Comparison of ENCODE assay signal across 8 cellular contexts in genomic region chr2:8679827-8680731, GRCh38. TPM values are rescaled to one million over a fixed set of nuclear protein-coding genes. Genes with fewer than 3 reads are reported as not detected.
DNase-seq lines count a peak whose midpoint lies in the region; ATAC-seq and TF ChIP-seq lines count a peak whose summit lies in the region.

No MANE protein-coding gene starts in this region.

- peak overlapping the region; percentile 34 for H3K27ac ChIP-seq in CD8-positive, alpha-beta T cell (ENCODE audit: low read depth, low read length)
- peak overlapping the region; percentile 97 for H3K27ac ChIP-seq in neural progenitor cell

- H3K4me3 ChIP-seq in CD8-positive, alpha-beta T cell (ENCODE audit: low read depth, low read length), result peak overlapping the region; percentile 32
- H3K4me3 ChIP-seq in neural progenitor cell, result peak overlapping the region; percentile 50

- H3K9ac ChIP-seq in neural progenitor cell, result no peak overlapping the region

- peaks cover 42% of the 10 kb centered on the region for H3K4me1 Mint-ChIP-seq in CD8-positive, alpha-beta T cell (ENCODE audit: low read depth)
- peaks cover 46 to 60% (median 49%) of the 10 kb centered on the region in 3 donors for H3K4me1 Mint-ChIP-seq in T-cell
- H3K4me1 Mint-ChIP-seq in neural progenitor cell, result peaks cover 43% of the 10 kb centered on the region

- peaks cover 37% of the 10 kb centered on the region for H3K4me1 ChIP-seq in CD8-positive, alpha-beta T cell (ENCODE audit: insufficient read depth, low read length)
- peaks cover 44% of the 10 kb centered on the region for H3K4me1 ChIP-seq in neural progenitor cell

- DNase-seq in CD8-positive, alpha-beta T cell, result no peak
- no peak for DNase-seq in T-cell
- peak; percentile 79 for DNase-seq in fibroblast of gingiva (ENCODE audit: low read depth)
- DNase-seq in neural progenitor cell (ENCODE audit: low spot score), result peak; percentile 44
- no peak for DNase-seq in cortex of kidney (lab: John Stamatoyannopoulos, UW)

- TF ChIP-seq RAD21 in Ishikawa (IDR thresholded peaks at IDR 0.05; ENCODE audit: low read depth), result no peak

- ATAC-seq in CD8-positive, alpha-beta T cell, result no peak
- ATAC-seq in T-cell (replicated peaks in 1 of 4), result no peak
- ATAC-seq in HG03095 (IDR thresholded peaks at IDR 0.05; ENCODE audit: unreplicated experiment), result no peak
- ATAC-seq in GM21825 (IDR thresholded peaks at IDR 0.05; ENCODE audit: unreplicated experiment), result no peak

- peak overlapping the region; percentile 75 for H3K4me2 ChIP-seq in neural progenitor cell

- no peak for TF ChIP-seq CTCF in CD8-positive, alpha-beta T cell (IDR thresholded peaks at IDR 0.05)
- TF ChIP-seq CTCF in neural progenitor cell (IDR thresholded peaks at IDR 0.05), result no peak

- H3K27ac Mint-ChIP-seq in CD8-positive, alpha-beta T cell, result peak overlapping the region; percentile 84
- H3K27ac Mint-ChIP-seq in T-cell (peak overlapping the region; percentile 85 to 92), neural progenitor cell (peak overlapping the region; percentile 98)

- peaks cover 20% of the 10 kb centered on the region for H3K27me3 Mint-ChIP-seq in CD8-positive, alpha-beta T cell (ENCODE audit: low read depth)
- peaks cover 22 to 24% of the 10 kb centered on the region in 2 donors for H3K27me3 Mint-ChIP-seq in T-cell
- H3K27me3 Mint-ChIP-seq in neural progenitor cell (ENCODE audit: insufficient read depth, low read depth), result peaks cover 9% of the 10 kb centered on the region

- H3K9me3 ChIP-seq in CD8-positive, alpha-beta T cell (ENCODE audit: low read length), result no peaks in the 10 kb centered on the region
- no peaks in the 10 kb centered on the region for H3K9me3 ChIP-seq in neural progenitor cell (ENCODE audit: low read depth)

- H3K79me2 ChIP-seq in neural progenitor cell (ENCODE audit: low read depth), result peaks cover 32% of the 10 kb centered on the region

- peaks cover 30% of the 10 kb centered on the region for H4K20me1 ChIP-seq in neural progenitor cell (ENCODE audit: low read depth)

- POLR2A ChIA-PET in CD8-positive, alpha-beta T cell (lab: Charles Lee), result interaction anchor here (0.9 to 3.1 kb wide), 10 partner anchors 8 to 1252 kb away, joined by 3 to 31 read pairs (median 7); no protein-coding TSS in a partner anchor
- POLR2A ChIA-PET in T-cell (lab: Charles Lee), result interaction anchor here (0.5 to 2.4 kb wide), 4 partner anchors 194 to 1095 kb away, joined by 3 to 13 read pairs (median 8); no protein-coding TSS in a partner anchor

- H3F3A ChIP-seq in neural progenitor cell (ENCODE audit: low read depth), result peaks cover 63% of the 10 kb centered on the region

- H3K9me3 Mint-ChIP-seq in CD8-positive, alpha-beta T cell, result no peaks in the 10 kb centered on the region
- peaks cover 0 to 3% (median 0%) of the 10 kb centered on the region in 3 donors for H3K9me3 Mint-ChIP-seq in T-cell
- H3K9me3 Mint-ChIP-seq in neural progenitor cell, result peaks cover 9% of the 10 kb centered on the region

- intact Hi-C loops in CD8-positive, alpha-beta T cell (cut with DNase I, micrococcal nuclease), result loop anchor here (2.0 to 10.0 kb wide), 7 partner anchors 135 to 1815 kb away; partner anchors contain the start of genes CMPK2 (in 1 of the 2) and KLF11 (in 1 of the 2)

- peaks cover 22% of the 10 kb centered on the region for H3K36me3 Mint-ChIP-seq in CD8-positive, alpha-beta T cell
- H3K36me3 Mint-ChIP-seq in T-cell, result peaks cover 4% of the 10 kb centered on the region
- H3K36me3 Mint-ChIP-seq in neural progenitor cell, result peaks cover 23% of the 10 kb centered on the region

- CTCF ChIA-PET in CD8-positive, alpha-beta T cell (lab: Charles Lee), result interaction anchor here (0.7 to 3.3 kb wide), 7 partner anchors 7 to 1583 kb away, joined by 3 to 23 read pairs (median 3); no protein-coding TSS in a partner anchor
- CTCF ChIA-PET in T-cell (lab: Charles Lee), result interaction anchor here (0.6 to 0.7 kb wide), 5 partner anchors 12 to 1319 kb away, joined by 3 to 6 read pairs (median 3); no protein-coding TSS in a partner anchor

- peak overlapping the region; percentile 78 for H3K4me3 Mint-ChIP-seq in CD8-positive, alpha-beta T cell
- H3K4me3 Mint-ChIP-seq in T-cell (peak overlapping the region; percentile 92 to 99 (median 94)), neural progenitor cell (peak overlapping the region; percentile 94)

- H3K36me3 ChIP-seq in CD8-positive, alpha-beta T cell (ENCODE audit: insufficient read depth, low read length), result no peaks in the 10 kb centered on the region
- no peaks in the 10 kb centered on the region for H3K36me3 ChIP-seq in neural progenitor cell

- no peak for TF ChIP-seq EP300 in Ishikawa (IDR thresholded peaks at IDR 0.05; ENCODE audit: borderline replicate concordance)

- H2AFZ ChIP-seq in neural progenitor cell (replicated peaks), result no peak overlapping the region

- H3K27me3 ChIP-seq in CD8-positive, alpha-beta T cell (ENCODE audit: insufficient read depth, low read length), result peaks cover 8% of the 10 kb centered on the region
- peaks cover 21% of the 10 kb centered on the region for H3K27me3 ChIP-seq in neural progenitor cell

TF ChIP-seq in Ishikawa, 13 proteins besides CTCF, POLR2A, EP300 and RAD21:
- TF ChIP-seq TCF12 (IDR thresholded peaks at IDR 0.05; ENCODE audit: low read depth) (no peak), ZBTB7A (IDR thresholded peaks at IDR 0.05; ENCODE audit: low read depth) (no peak), YY1 (IDR thresholded peaks at IDR 0.05; ENCODE audit: low read depth) (no peak), TAF1 (IDR thresholded peaks at IDR 0.05; ENCODE audit: low read depth) (no peak), CEBPB (IDR thresholded peaks at IDR 0.05) (no peak), CREB1 (IDR thresholded peaks at IDR 0.05; ENCODE audit: low read depth) (no peak), USF1 (IDR thresholded peaks at IDR 0.05) (peak; percentile 93), TEAD4 (IDR thresholded peaks at IDR 0.05) (no peak), EGR1 (IDR thresholded peaks at IDR 0.05) (peak; percentile 50; the same call in 1 of the 2 replicates), REST (IDR thresholded peaks at IDR 0.05; ENCODE audit: low read depth) (no peak), MAX (IDR thresholded peaks at IDR 0.05) (no peak), NFIC (IDR thresholded peaks at IDR 0.05) (no peak)
TF ChIP-seq in Ishikawa: peak in this region for 2.

RNA-seq across cellular contexts. Expression of gene ID2, which starts 1.8 kb away (rescaled TPM):
- total RNA-seq in CD8-positive, alpha-beta T cell, result 100 to 1,000 TPM; 290 to 298 TPM
- total RNA-seq in T-cell (100 to 1,000 TPM in 2 of 5 donors, 10 to 100 TPM in 3; 55.5 to 153 (median 71.1) TPM), neural progenitor cell (ENCODE audit: low replicate concordance) (140 and 224 TPM in 2 replicates)

Comparison
In these comparisons a context has a peak if more than half of its experiments do, and no peak if none do; other contexts are left out.
1. DNase-seq: peak in fibroblast of gingiva (single experiment) and neural progenitor cell (single experiment); none in CD8-positive, alpha-beta T cell (0 of 7), T-cell (0 of 34) and cortex of kidney (single experiment).
2. Peak in every context shown above with its lines, with median percentiles within 50 percentile points of each other: H3K27ac Mint-ChIP-seq and H3K4me3 Mint-ChIP-seq.